8 cellular contexts compared by ENCODE assay signal in genomic region chr19:18437481-18438330, GRCh38. TPM values are rescaled to one million over a fixed set of nuclear protein-coding genes. Genes with fewer than 3 reads are reported as not detected.
DNase-seq lines count a peak whose midpoint lies in the region; ATAC-seq and TF ChIP-seq lines count a peak whose summit lies in the region.

Gene ISYNA1 (minus strand): TSS chr19:18438133. CDS start chr19:18437979, 154 bp downstream.

- H3K4me3 ChIP-seq in GM12864 (ENCODE audit: low read depth, low read length), result peak within 1 kb of the TSS; percentile 53
- H3K4me3 ChIP-seq in thoracic aorta, result peak within 1 kb of the TSS; percentile 81
- no peak within 1 kb of the TSS for H3K4me3 ChIP-seq in MG63

- no peak for TF ChIP-seq CTCF in GM12864 (IDR thresholded peaks at IDR 0.05; ENCODE audit: low read depth, low read length, missing control alignments)
- TF ChIP-seq CTCF in thoracic aorta (IDR thresholded peaks at IDR 0.05), result no peak

- H3K4me1 ChIP-seq in thoracic aorta (ENCODE audit: control insufficient read depth in 1 of 2, low read depth in 2 of 2), result peaks cover 14 to 60% of the 10 kb centered on the region in 2 donors

- peak; percentile 9 for ATAC-seq in thoracic aorta (ENCODE audit: insufficient number of reproducible peaks, low FRiP score, low read depth)

- no peaks in the 10 kb centered on the region for H3K9me3 ChIP-seq in thoracic aorta
- no peaks in the 10 kb centered on the region for H3K9me3 ChIP-seq in MG63

- TF ChIP-seq POLR2A in erythroblast (IDR thresholded peaks at IDR 0.05; ENCODE audit: low read length), result no peak

- DNase-seq in GM12864 (ENCODE audit: low read depth) (no peak), NCI-H146 (lab: John Stamatoyannopoulos, UW) (peak; percentile 73), erythroblast (lab: John Stamatoyannopoulos, UW) (peak; percentile 77 to 78), myocyte (ENCODE audit: low read depth) (no peak), thoracic aorta (ENCODE audit: low spot score) (no peak), MG63 (no peak), GM19240 (ENCODE audit: insufficient read length, low spot score) (no peak)
- DNase-seq in activated CD8-positive, alpha-beta memory T cell treated with anti-CD3 and anti-CD28 coated beads, Interleukin-2, amount 50 U/mL, for 4 hours, result peak; percentile 71

- H3K36me3 ChIP-seq in thoracic aorta (no peaks in the 10 kb centered on the region), MG63 (peaks cover 31% of the 10 kb centered on the region)

- H3K27ac ChIP-seq in thoracic aorta, result peak within 1 kb of the TSS; percentile 77 to 82

- H3K27me3 ChIP-seq in thoracic aorta (replicated peaks; ENCODE audit: insufficient read depth) (no peaks in the 10 kb centered on the region), MG63 (no peaks in the 10 kb centered on the region)

RNA-seq across cellular contexts. Expression of gene ISYNA1, which starts in this region (rescaled TPM):
- 5.0 and 11.7 TPM in 2 replicates for total RNA-seq in myocyte
- polyA plus RNA-seq in myocyte (2012), result 3.4 TPM
- 100 to 1,000 TPM in 1 of 2 donors, 10 to 100 TPM in 1; 60.9 to 143 TPM for total RNA-seq in thoracic aorta
- 0.40 and 4.4 TPM in 2 replicates for total RNA-seq in MG63 (2014; rRNA removed; shearing (Covaris generic); ENCODE audit: low replicate concordance)

Comparison
In these comparisons a context has a peak if more than half of its experiments do, and no peak if none do; other contexts are left out.
1. DNase-seq: peak in NCI-H146 (single experiment), activated CD8-positive, alpha-beta memory T cell treated with anti-CD3 and anti-CD28 coated beads, Interleukin-2, amount 50 U/mL, for 4 hours (single experiment) and erythroblast (2 of 2); none in GM12864 (single experiment), myocyte (single experiment), thoracic aorta (single experiment), MG63 (single experiment) and GM19240 (single experiment).